ENCODE assay signal across 1 cellular context in genomic region chr7:36131499-36131898, GRCh38.
TF ChIP-seq lines count a peak whose summit lies in the region.

No MANE protein-coding gene starts in this region.

TF ChIP-seq in A549, 52 proteins besides CTCF, POLR2A, EP300 and RAD21 (continued from another document):
- TF ChIP-seq MAX (IDR thresholded peaks at IDR 0.05) (no peak), USF2 (IDR thresholded peaks at IDR 0.05) (no peak), PBX3 (IDR thresholded peaks at IDR 0.05) (no peak), FOXS1 (CRISPR knock-in tag; IDR thresholded peaks at IDR 0.05) (no peak), HOXB5 (CRISPR knock-in tag; IDR thresholded peaks at IDR 0.05) (no peak), NR3C1 (IDR thresholded peaks at IDR 0.05) (no peak)
